8 cellular contexts compared by ENCODE assay signal in genomic region chr15:41989573-41990242, GRCh38. TPM values are rescaled to one million over a fixed set of nuclear protein-coding genes. Genes with fewer than 3 reads are reported as not detected.
DNase-seq lines count a peak whose midpoint lies in the region; ATAC-seq, FAIRE-seq and TF ChIP-seq lines count a peak whose summit lies in the region.

No MANE protein-coding gene starts in this region.

- CTCF ChIA-PET in AG04449 (lab: Yijun Ruan, JAX): interaction anchor here (0.6 to 22.3 kb wide), 43 partner anchors 10 to 714 kb away, joined by 3 to 274 read pairs (median 4); partner anchors contain the start of gene EHD4

- TF ChIP-seq CTCF in AG04449 (IDR thresholded peaks at IDR 0.05; ENCODE audit: insufficient read depth, low read length, missing control alignments) (peak; percentile 99), bronchial epithelial cell (IDR thresholded peaks at IDR 0.05; ENCODE audit: insufficient read depth, low read length, severe bottlenecking) (peak; percentile 99), kidney (IDR thresholded peaks at IDR 0.05; ENCODE audit: borderline replicate concordance, extremely low read depth, insufficient read depth) (peak; percentile 96)

- DNase-seq in AG04449 (ENCODE audit: low read depth, low spot score): no peak
- peak; percentile 34 for DNase-seq in NCI-H1105 treated with DMSO at 0.1 percent for 48 hours (lab: John Stamatoyannopoulos, UW)
- DNase-seq in activated CD4-positive, CD25-positive, alpha-beta regulatory T cell (lab: John Stamatoyannopoulos, UW): peak; percentile 59 to 92 (median 74)
- peak; percentile 52 for DNase-seq in bronchial epithelial cell (ENCODE audit: low read depth)
- peak; percentile 92 for DNase-seq in kidney
- DNase-seq in stimulated activated CD4-positive, alpha-beta T cell treated with anti-CD3 and anti-CD28 coated beads, Interleukin-1b, Interleukin-23, amount 100 ng/mL, for 4 hours (ENCODE audit: low read depth in 2 of 2): peak; percentile 86 to 87

- no peaks in the 10 kb centered on the region for H3K27me3 ChIP-seq in bronchial epithelial cell (ENCODE audit: control insufficient read depth, insufficient read depth, low read length)

- no peak overlapping the region for H3K9ac ChIP-seq in kidney (ENCODE audit: low read length in 2 of 2)

- POLR2A ChIA-PET in AG04449 (lab: Yijun Ruan, JAX): no interaction called here

- H3K4me3 ChIP-seq in AG04449 (ENCODE audit: low read depth, low read length) (no peak overlapping the region), bronchial epithelial cell (ENCODE audit: low read depth, low read length) (no peak overlapping the region), kidney (ENCODE audit: low read length in 2 of 2) (no peak overlapping the region)

- peak; percentile 43 for FAIRE-seq in bronchial epithelial cell (lab: Jason Lieb, UNC)
- no peak for FAIRE-seq in kidney (lab: Jason Lieb, UNC)

- H3K36me3 ChIP-seq in bronchial epithelial cell (ENCODE audit: control insufficient read depth, insufficient read depth, low read length) (no peaks in the 10 kb centered on the region), kidney (ENCODE audit: control insufficient read depth in 1 of 2, insufficient read depth in 2 of 2, low read length in 2 of 2) (no peaks in the 10 kb centered on the region)

- no peaks in the 10 kb centered on the region for H3K4me1 ChIP-seq in kidney (ENCODE audit: control insufficient read depth in 1 of 2, insufficient read depth in 1 of 2, low read depth in 1 of 2, low read length in 2 of 2)

- ATAC-seq in GM18502 (IDR thresholded peaks at IDR 0.05; ENCODE audit: poor library complexity, unreplicated experiment) (peak; percentile 62), HG03439 (IDR thresholded peaks at IDR 0.05; ENCODE audit: unreplicated experiment) (no peak)

- intact Hi-C loops in kidney (cut with DNase I): no loop called here

- H3K27ac ChIP-seq in kidney (ENCODE audit: low read depth in 2 of 2, low read length in 2 of 2): no peak overlapping the region

- no peaks in the 10 kb centered on the region for H3K9me3 ChIP-seq in kidney (ENCODE audit: control insufficient read depth in 1 of 2, low read length in 2 of 2)

RNA-seq across cellular contexts. Expression of gene EHD4, which starts 17.4 kb away (rescaled TPM):
- total RNA-seq in bronchial epithelial cell: 21.1 and 28.3 TPM in 2 replicates
- total RNA-seq in kidney: 38.5 TPM
- polyA plus RNA-seq in kidney (ENCODE audit: insufficient read depth, low read depth, low replicate concordance): 15.7 TPM

RNA-seq across cellular contexts. Expression of gene PLA2G4E, which starts 31.1 kb away (rescaled TPM):
- under 0.01 and 1.4 TPM in 2 replicates for total RNA-seq in bronchial epithelial cell
- not detected for total RNA-seq in kidney
- polyA plus RNA-seq in kidney (ENCODE audit: insufficient read depth, low read depth, low replicate concordance): not detected
